Comparison of ENCODE assay signal across 8 cellular contexts in genomic region chr9:114382951-114383865, GRCh38. TPM values are rescaled to one million over a fixed set of nuclear protein-coding genes. Genes with fewer than 3 reads are reported as not detected.
DNase-seq lines count a peak whose midpoint lies in the region; ATAC-seq and TF ChIP-seq lines count a peak whose summit lies in the region.

No MANE protein-coding gene starts in this region.

- peak overlapping the region; percentile 99 for H3K27ac Mint-ChIP-seq in activated T-helper 2 cell treated with anti-CD3 and anti-CD28 coated beads, Interferon-gamma antibody, Interleukin-2, Interleukin-4, amounts not matched to agents 10 μg/mL and 5 μg/mL and 100 μg/mL, durations not matched to agents 14 hours and 24 hours and 36 hours

- BruUV-seq in PC-9 (replicated peaks; lab: Mats Ljungman, UMichigan), result no TSS peak

- H4K20me1 ChIP-seq in PC-9 (ENCODE audit: insufficient read depth), result no peaks in the 10 kb centered on the region

- no peaks in the 10 kb centered on the region for H3K27me3 Mint-ChIP-seq in activated T-helper 2 cell treated with anti-CD3 and anti-CD28 coated beads, Interferon-gamma antibody, Interleukin-2, Interleukin-4, amounts not matched to agents 10 μg/mL and 5 μg/mL and 100 μg/mL, durations not matched to agents 14 hours and 24 hours and 36 hours (ENCODE audit: low read depth)

- DNase-seq in NCI-H2171 (lab: John Stamatoyannopoulos, UW), result peak; percentile 20
- DNase-seq in activated T-helper 2 cell treated with anti-CD3 and anti-CD28 coated beads, Interferon-gamma antibody, Interleukin-2, Interleukin-4, amounts not matched to agents 10 μg/mL and 5 μg/mL and 100 μg/mL, durations not matched to agents 14 hours and 24 hours and 36 hours (ENCODE audit: low spot score), result peak; percentile 50
- DNase-seq in left cardiac atrium, result no peak
- DNase-seq in stimulated activated CD4-positive, alpha-beta T cell treated with anti-CD3 and anti-CD28 coated beads, Interleukin-12 subunit alpha, Interleukin-12 subunit beta, amount 100 ng/mL, for 4 hours, result peak; percentile 72
- no peak for DNase-seq in PC-9
- no peak for DNase-seq in cortex of kidney (lab: John Stamatoyannopoulos, UW)

- ATAC-seq in left cardiac atrium (peak; percentile 14 to 38), GM19467 (IDR thresholded peaks at IDR 0.05; ENCODE audit: unreplicated experiment) (no peak)

- H3F3A ChIP-seq in PC-9 (ENCODE audit: insufficient read depth, low read depth), result peaks cover 8% of the 10 kb centered on the region; the same call in 1 of the 2 replicates

- H3K9me3 Mint-ChIP-seq in activated T-helper 2 cell treated with anti-CD3 and anti-CD28 coated beads, Interferon-gamma antibody, Interleukin-2, Interleukin-4, amounts not matched to agents 10 μg/mL and 5 μg/mL and 100 μg/mL, durations not matched to agents 14 hours and 24 hours and 36 hours, result no peaks in the 10 kb centered on the region

- H3K4me1 ChIP-seq in PC-9 (replicated peaks; ENCODE audit: insufficient read depth), result peaks cover 18% of the 10 kb centered on the region

- no peaks in the 10 kb centered on the region for H3K79me2 ChIP-seq in PC-9 (ENCODE audit: low read depth)

- H3K27ac ChIP-seq in PC-9, result no peak overlapping the region

- POLR2A ChIA-PET in PC-9 (lab: Charles Lee; ENCODE audit: unreplicated experiment), result no interaction called here

- H3K4me2 ChIP-seq in PC-9, result no peak overlapping the region

- no peaks in the 10 kb centered on the region for H3K36me3 ChIP-seq in PC-9 (ENCODE audit: low read depth)

- H3K4me3 Mint-ChIP-seq in activated T-helper 2 cell treated with anti-CD3 and anti-CD28 coated beads, Interferon-gamma antibody, Interleukin-2, Interleukin-4, amounts not matched to agents 10 μg/mL and 5 μg/mL and 100 μg/mL, durations not matched to agents 14 hours and 24 hours and 36 hours (ENCODE audit: low read depth), result peak overlapping the region; percentile 99

- intact Hi-C loops in activated T-helper 2 cell treated with anti-CD3 and anti-CD28 coated beads, Interferon-gamma antibody, Interleukin-2, Interleukin-4, amounts not matched to agents 10 μg/mL and 5 μg/mL and 100 μg/mL, durations not matched to agents 14 hours and 24 hours and 36 hours (cut with micrococcal nuclease), result loop anchor here (10.0 kb wide), 2 partner anchors 512 to 868 kb away; no protein-coding TSS in a partner anchor
- intact Hi-C loops in left cardiac atrium (cut with DNase I), result no loop called here
- intact Hi-C loops in PC-9 (cut with micrococcal nuclease; ENCODE audit: unreplicated experiment), result no loop called here

- H3K4me3 ChIP-seq in PC-9, result no peak overlapping the region

- H3K27me3 ChIP-seq in PC-9 (ENCODE audit: insufficient read depth, low read depth), result no peaks in the 10 kb centered on the region

- CTCF ChIA-PET in PC-9 (lab: Charles Lee), result no interaction called here

- H2AFZ ChIP-seq in PC-9, result no peak overlapping the region

- peaks cover 61% of the 10 kb centered on the region for H3K4me1 Mint-ChIP-seq in activated T-helper 2 cell treated with anti-CD3 and anti-CD28 coated beads, Interferon-gamma antibody, Interleukin-2, Interleukin-4, amounts not matched to agents 10 μg/mL and 5 μg/mL and 100 μg/mL, durations not matched to agents 14 hours and 24 hours and 36 hours (ENCODE audit: low read depth)

- peaks cover 84% of the 10 kb centered on the region for H3K36me3 Mint-ChIP-seq in activated T-helper 2 cell treated with anti-CD3 and anti-CD28 coated beads, Interferon-gamma antibody, Interleukin-2, Interleukin-4, amounts not matched to agents 10 μg/mL and 5 μg/mL and 100 μg/mL, durations not matched to agents 14 hours and 24 hours and 36 hours (ENCODE audit: low read depth)

- H3K9me2 ChIP-seq in PC-9 (ENCODE audit: insufficient read depth), result no peaks in the 10 kb centered on the region

- H3K9me3 ChIP-seq in PC-9 (ENCODE audit: insufficient read depth, low read depth), result no peaks in the 10 kb centered on the region

- peak; percentile 47 for TF ChIP-seq CTCF in GM12873 (IDR thresholded peaks at IDR 0.05; ENCODE audit: insufficient read depth, low read depth, low read length, missing control alignments)
- TF ChIP-seq CTCF in PC-9 (conservative IDR thresholded peaks at IDR 0.05), result no peak

RNA-seq across cellular contexts. Expression of gene AKNA, which starts 4.6 kb away (rescaled TPM):
- 152 TPM in 2 replicates for total RNA-seq in activated T-helper 2 cell treated with anti-CD3 and anti-CD28 coated beads, Interferon-gamma antibody, Interleukin-2, Interleukin-4, amounts not matched to agents 10 μg/mL and 5 μg/mL and 100 μg/mL, durations not matched to agents 14 hours and 24 hours and 36 hours
- total RNA-seq in left cardiac atrium, result 10 to 100 TPM in 1 of 2 donors, 1 to 10 TPM in 1; 9.1 to 13.0 TPM
- 11.5 and 14.4 TPM in 2 replicates for total RNA-seq in PC-9 (2021)

RNA-seq across cellular contexts. Expression of gene ORM2, which starts 53.5 kb away (rescaled TPM):
- not detected in 2 replicates for total RNA-seq in activated T-helper 2 cell treated with anti-CD3 and anti-CD28 coated beads, Interferon-gamma antibody, Interleukin-2, Interleukin-4, amounts not matched to agents 10 μg/mL and 5 μg/mL and 100 μg/mL, durations not matched to agents 14 hours and 24 hours and 36 hours
- total RNA-seq in left cardiac atrium (1 to 10 TPM in 1 of 2 donors, not detected in 1; 1.6 TPM), PC-9 (2021) (not detected in 2 replicates)

Comparison
In these comparisons a context has a peak if more than half of its experiments do, and no peak if none do; other contexts are left out.
1. DNase-seq: peak in NCI-H2171 (single experiment), activated T-helper 2 cell treated with anti-CD3 and anti-CD28 coated beads, Interferon-gamma antibody, Interleukin-2, Interleukin-4, amounts not matched to agents 10 μg/mL and 5 μg/mL and 100 μg/mL, durations not matched to agents 14 hours and 24 hours and 36 hours (single experiment) and stimulated activated CD4-positive, alpha-beta T cell treated with anti-CD3 and anti-CD28 coated beads, Interleukin-12 subunit alpha, Interleukin-12 subunit beta, amount 100 ng/mL, for 4 hours (single experiment); none in left cardiac atrium (single experiment), PC-9 (0 of 2) and cortex of kidney (single experiment).